13 cellular contexts compared by ENCODE assay signal in the genomic region with DNA sequence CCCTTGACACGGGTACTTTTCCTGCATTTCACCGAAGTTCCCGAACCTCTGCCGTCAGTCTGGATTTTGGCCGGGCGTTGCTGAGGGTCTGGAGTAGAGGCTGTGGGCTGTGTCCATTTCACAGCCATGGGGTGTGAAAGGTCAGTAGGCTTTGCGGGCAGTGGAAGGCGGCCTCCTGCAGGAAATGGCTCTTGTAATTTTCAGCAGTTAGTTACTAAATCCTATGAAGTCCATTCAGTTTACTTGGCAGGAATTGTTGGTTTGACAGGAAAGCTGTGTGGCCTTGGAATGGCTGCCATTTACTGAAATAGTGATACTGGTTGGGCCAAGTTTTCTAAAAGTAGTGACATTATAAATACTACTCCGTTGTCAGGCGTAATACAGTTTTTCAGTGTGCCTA.
"Had no signal": no experiment of that assay in that cellular context is flagged by ENCODE, and none has a peak within 500 bp of the region (broad histone marks: within the 10 kb centered on the region; RNA-seq: fewer than 3 reads in every experiment).

No MANE protein-coding gene starts in this region.

- ATAC-seq: activated T-cell treated with anti-CD3 and anti-CD28 coated beads, Interleukin-2, amount 50 U/mL, for 4 hours; psoas muscle; stimulated activated naive B cell treated with anti-CD40 and anti-IgM and Interleukin-4, amounts not matched to agents 10 μg/mL and 1 μg/mL and 100 μg/mL, for 72 hours had no signal

- DNase-seq: activated CD4-positive, alpha-beta T cell treated with anti-CD3 and anti-CD28 coated beads, Interleukin-2, amount 10 ng/mL, durations not matched to agents 7 days and 5 days; activated CD8-positive, alpha-beta memory T cell treated with anti-CD3 and anti-CD28 coated beads, Interleukin-2, amount 50 U/mL, for 4 hours; activated effector memory CD4-positive, alpha-beta T cell treated with Interleukin-2 at 50 U/mL for 16 hours; activated naive CD4-positive, alpha-beta T cell treated with anti-CD3 and anti-CD28 coated beads, Interleukin-2, amount 10 ng/mL, durations not matched to agents 7 days and 5 days; activated T-cell treated with anti-CD3 and anti-CD28 coated beads, Interleukin-2, amount 50 U/mL, for 4 hours; endodermal cell; mammary epithelial cell; occipital lobe; psoas muscle; right lobe of liver; SJCRH30; stimulated activated CD4-positive, alpha-beta T cell treated with anti-CD3 and anti-CD28 coated beads, Interleukin-4, amount 100 ng/mL, for 4 hours; stimulated activated naive B cell treated with anti-CD40 and anti-IgM and Interleukin-4, amounts not matched to agents 10 μg/mL and 1 μg/mL and 100 μg/mL, for 72 hours had no signal

- H3K4me1 ChIP-seq: psoas muscle, SJCRH30 had no signal

- H3K27ac ChIP-seq: psoas muscle, SJCRH30 had no signal

- H3K4me3 ChIP-seq: psoas muscle, right lobe of liver, SJCRH30 had no signal

- H3K9me3 ChIP-seq: psoas muscle, right lobe of liver, SJCRH30 had no signal

- H3K36me3 ChIP-seq: right lobe of liver, SJCRH30 had no signal

- H3K27me3 ChIP-seq: right lobe of liver, SJCRH30 had no signal
